Comparison of ENCODE assay signal across 17 cellular contexts in genomic region chr1:45730075-45730779, GRCh38. TPM values are rescaled to one million over a fixed set of nuclear protein-coding genes. Genes with fewer than 3 reads are reported as not detected.
DNase-seq lines count a peak whose midpoint lies in the region; ATAC-seq and TF ChIP-seq lines count a peak whose summit lies in the region.
"Had no signal": no experiment of that assay in that cellular context is flagged by ENCODE, and none has a peak within 500 bp of the region (broad histone marks: within the 10 kb centered on the region; RNA-seq: fewer than 3 reads in every experiment).

No MANE protein-coding gene starts in this region.

- no peak for TF ChIP-seq CTCF in hepatocyte (IDR thresholded peaks at IDR 0.05; ENCODE audit: poor library complexity)
- no peak for TF ChIP-seq CTCF in type B pancreatic cell (conservative IDR thresholded peaks at IDR 0.05)
- TF ChIP-seq CTCF in GM10266 (IDR thresholded peaks at IDR 0.05; ENCODE audit: control insufficient read depth, insufficient read depth, low read depth, missing control alignments), result no peak

- no peaks in the 10 kb centered on the region for H3K9me2 ChIP-seq in hepatocyte (replicated peaks; ENCODE audit: insufficient read depth)
- H3K9me2 ChIP-seq: SK-N-SH had no signal

- no peak for ATAC-seq in GM21367 (IDR thresholded peaks at IDR 0.05; ENCODE audit: unreplicated experiment)
- ATAC-seq: A549, body of pancreas had no signal

- H3K27ac Mint-ChIP-seq in type B pancreatic cell, result peak overlapping the region; percentile 50
- no peak overlapping the region for H3K27ac Mint-ChIP-seq in activated T-helper 2 cell treated with anti-CD3 and anti-CD28 coated beads, Interferon-gamma antibody, Interleukin-2, Interleukin-4, amounts not matched to agents 10 μg/mL and 5 μg/mL and 100 μg/mL, durations not matched to agents 14 hours and 24 hours and 36 hours
- H3K27ac Mint-ChIP-seq: activated CD4-positive, alpha-beta memory T cell treated with anti-CD3 and anti-CD28 coated beads, Interleukin-2, amount 10 ng/mL, durations not matched to agents 7 days and 5 days; IgD-negative memory B cell; stimulated activated naive B cell treated with anti-CD40 and anti-IgM and Interleukin-4, amounts not matched to agents 10 μg/mL and 1 μg/mL and 100 μg/mL, for 72 hours had no signal

- H3K4me2 ChIP-seq in hepatocyte, result no peak overlapping the region
- H3K4me2 ChIP-seq: A549, SK-N-SH had no signal

- H3K4me1 Mint-ChIP-seq in type B pancreatic cell (ENCODE audit: unreplicated experiment), result peaks cover 5% of the 10 kb centered on the region
- H3K4me1 Mint-ChIP-seq in activated T-helper 2 cell treated with anti-CD3 and anti-CD28 coated beads, Interferon-gamma antibody, Interleukin-2, Interleukin-4, amounts not matched to agents 10 μg/mL and 5 μg/mL and 100 μg/mL, durations not matched to agents 14 hours and 24 hours and 36 hours (ENCODE audit: low read depth), result peaks cover 4% of the 10 kb centered on the region

- H3K4me3 Mint-ChIP-seq in type B pancreatic cell, result no peak overlapping the region
- H3K4me3 Mint-ChIP-seq in activated T-helper 2 cell treated with anti-CD3 and anti-CD28 coated beads, Interferon-gamma antibody, Interleukin-2, Interleukin-4, amounts not matched to agents 10 μg/mL and 5 μg/mL and 100 μg/mL, durations not matched to agents 14 hours and 24 hours and 36 hours (ENCODE audit: low read depth), result no peak overlapping the region
- H3K4me3 Mint-ChIP-seq: activated CD4-positive, alpha-beta memory T cell treated with anti-CD3 and anti-CD28 coated beads, Interleukin-2, amount 10 ng/mL, durations not matched to agents 7 days and 5 days; stimulated activated naive B cell treated with anti-CD40 and anti-IgM and Interleukin-4, amounts not matched to agents 10 μg/mL and 1 μg/mL and 100 μg/mL, for 72 hours had no signal

- H4K20me1 ChIP-seq in hepatocyte (ENCODE audit: insufficient read depth, poor library complexity, severe bottlenecking), result no peaks in the 10 kb centered on the region

- no peaks in the 10 kb centered on the region for H3K36me3 ChIP-seq in hepatocyte (replicated peaks; ENCODE audit: insufficient read depth, low read depth)

- H3K27me3 Mint-ChIP-seq in type B pancreatic cell, result no peaks in the 10 kb centered on the region
- no peaks in the 10 kb centered on the region for H3K27me3 Mint-ChIP-seq in activated T-helper 2 cell treated with anti-CD3 and anti-CD28 coated beads, Interferon-gamma antibody, Interleukin-2, Interleukin-4, amounts not matched to agents 10 μg/mL and 5 μg/mL and 100 μg/mL, durations not matched to agents 14 hours and 24 hours and 36 hours (ENCODE audit: low read depth)
- H3K27me3 Mint-ChIP-seq: activated CD4-positive, alpha-beta memory T cell treated with anti-CD3 and anti-CD28 coated beads, Interleukin-2, amount 10 ng/mL, durations not matched to agents 7 days and 5 days; IgD-negative memory B cell; stimulated activated naive B cell treated with anti-CD40 and anti-IgM and Interleukin-4, amounts not matched to agents 10 μg/mL and 1 μg/mL and 100 μg/mL, for 72 hours had no signal

- no peaks in the 10 kb centered on the region for H3K4me1 ChIP-seq in hepatocyte (ENCODE audit: insufficient read depth)
- H3K4me1 ChIP-seq: A549, body of pancreas had no signal

- no peaks in the 10 kb centered on the region for H3K27me3 ChIP-seq in hepatocyte
- H3K27me3 ChIP-seq: body of pancreas, dorsolateral prefrontal cortex had no signal

- H3K9me3 Mint-ChIP-seq in type B pancreatic cell, result no peaks in the 10 kb centered on the region
- H3K9me3 Mint-ChIP-seq in activated T-helper 2 cell treated with anti-CD3 and anti-CD28 coated beads, Interferon-gamma antibody, Interleukin-2, Interleukin-4, amounts not matched to agents 10 μg/mL and 5 μg/mL and 100 μg/mL, durations not matched to agents 14 hours and 24 hours and 36 hours, result no peaks in the 10 kb centered on the region
- H3K9me3 Mint-ChIP-seq: activated CD4-positive, alpha-beta memory T cell treated with anti-CD3 and anti-CD28 coated beads, Interleukin-2, amount 10 ng/mL, durations not matched to agents 7 days and 5 days; IgD-negative memory B cell; stimulated activated naive B cell treated with anti-CD40 and anti-IgM and Interleukin-4, amounts not matched to agents 10 μg/mL and 1 μg/mL and 100 μg/mL, for 72 hours had no signal

- intact Hi-C loops in activated T-helper 2 cell treated with anti-CD3 and anti-CD28 coated beads, Interferon-gamma antibody, Interleukin-2, Interleukin-4, amounts not matched to agents 10 μg/mL and 5 μg/mL and 100 μg/mL, durations not matched to agents 14 hours and 24 hours and 36 hours (cut with micrococcal nuclease), result no loop called here

- 75% methylated on average over 3 of the region's 3 CpGs for WGBS in hepatocyte (ENCODE audit: low lambda C conversion rate, missing lambda C conversion rate)

- DNase-seq in SIG-M5 treated with dmso at 0.1 percent for 504 hours (lab: John Stamatoyannopoulos, UW; ENCODE audit: unreplicated experiment) (peak; percentile 18), SIG-M5 (lab: John Stamatoyannopoulos, UW) (no peak), NCI-H526 treated with DMSO at 0.1 percent for 48 hours (lab: John Stamatoyannopoulos, UW) (peak; percentile 49), hepatocyte (ENCODE audit: low spot score) (peak; percentile 17), type B pancreatic cell (ENCODE audit: extremely low spot score, unreplicated experiment) (no peak), GM10266 (ENCODE audit: extremely low spot score) (no peak)
- no peak for DNase-seq in activated T-helper 2 cell treated with anti-CD3 and anti-CD28 coated beads, Interferon-gamma antibody, Interleukin-2, Interleukin-4, amounts not matched to agents 10 μg/mL and 5 μg/mL and 100 μg/mL, durations not matched to agents 14 hours and 24 hours and 36 hours (ENCODE audit: low spot score)
- DNase-seq: activated CD4-positive, alpha-beta memory T cell treated with anti-CD3 and anti-CD28 coated beads, Interleukin-2, amount 10 ng/mL, durations not matched to agents 7 days and 5 days; body of pancreas; dorsolateral prefrontal cortex; GOT3; occipital lobe; SK-N-SH; stimulated activated naive B cell treated with anti-CD40 and anti-IgM and Interleukin-4, amounts not matched to agents 10 μg/mL and 1 μg/mL and 100 μg/mL, for 72 hours had no signal

- H3K79me2 ChIP-seq in hepatocyte, result peaks cover 3% of the 10 kb centered on the region

- no peak overlapping the region for H3K27ac ChIP-seq in hepatocyte
- H3K27ac ChIP-seq: A549, body of pancreas, dorsolateral prefrontal cortex had no signal

- H3K36me3 Mint-ChIP-seq in type B pancreatic cell, result no peaks in the 10 kb centered on the region
- H3K36me3 Mint-ChIP-seq in activated T-helper 2 cell treated with anti-CD3 and anti-CD28 coated beads, Interferon-gamma antibody, Interleukin-2, Interleukin-4, amounts not matched to agents 10 μg/mL and 5 μg/mL and 100 μg/mL, durations not matched to agents 14 hours and 24 hours and 36 hours (ENCODE audit: low read depth), result peaks cover 3% of the 10 kb centered on the region

- H3K9me3 ChIP-seq in hepatocyte (ENCODE audit: low read depth), result no peaks in the 10 kb centered on the region
- H3K9me3 ChIP-seq: A549, body of pancreas, SK-N-SH had no signal

- no peak overlapping the region for H3K4me3 ChIP-seq in hepatocyte
- H3K4me3 ChIP-seq: A549, body of pancreas, dorsolateral prefrontal cortex had no signal

- H2AFZ ChIP-seq in hepatocyte, result no peak overlapping the region

RNA-seq across cellular contexts. Expression of gene IPP, which starts 20.2 kb away (rescaled TPM):
- total RNA-seq in hepatocyte (10.0 and 14.4 TPM in 2 replicates), type B pancreatic cell (ENCODE audit: low replicate concordance) (18.2 and 21.0 TPM in 2 replicates)
- polyA plus RNA-seq in hepatocyte, result 11.9 and 15.3 TPM in 2 replicates
- 14.7 and 15.6 TPM in 2 replicates for total RNA-seq in activated T-helper 2 cell treated with anti-CD3 and anti-CD28 coated beads, Interferon-gamma antibody, Interleukin-2, Interleukin-4, amounts not matched to agents 10 μg/mL and 5 μg/mL and 100 μg/mL, durations not matched to agents 14 hours and 24 hours and 36 hours

RNA-seq across cellular contexts. Expression of gene TMEM69, which starts 42.2 kb away (rescaled TPM):
- total RNA-seq in hepatocyte, result 30.1 and 33.5 TPM in 2 replicates
- 30.6 and 36.5 TPM in 2 replicates for polyA plus RNA-seq in hepatocyte
- 26.0 and 39.3 TPM in 2 replicates for total RNA-seq in type B pancreatic cell (ENCODE audit: low replicate concordance)
- 26.8 and 28.9 TPM in 2 replicates for total RNA-seq in activated T-helper 2 cell treated with anti-CD3 and anti-CD28 coated beads, Interferon-gamma antibody, Interleukin-2, Interleukin-4, amounts not matched to agents 10 μg/mL and 5 μg/mL and 100 μg/mL, durations not matched to agents 14 hours and 24 hours and 36 hours

RNA-seq across cellular contexts. Expression of gene GPBP1L1, which starts 43.9 kb away (rescaled TPM):
- total RNA-seq in hepatocyte (95.8 and 115 TPM in 2 replicates), type B pancreatic cell (ENCODE audit: low replicate concordance) (90.0 and 99.9 TPM in 2 replicates)
- 56.9 and 67.9 TPM in 2 replicates for polyA plus RNA-seq in hepatocyte
- 100 and 103 TPM in 2 replicates for total RNA-seq in activated T-helper 2 cell treated with anti-CD3 and anti-CD28 coated beads, Interferon-gamma antibody, Interleukin-2, Interleukin-4, amounts not matched to agents 10 μg/mL and 5 μg/mL and 100 μg/mL, durations not matched to agents 14 hours and 24 hours and 36 hours

Comparison
In these comparisons a context has a peak if more than half of its experiments do, and no peak if none do; other contexts are left out.
1. DNase-seq: peak in SIG-M5 treated with dmso at 0.1 percent for 504 hours (single experiment), NCI-H526 treated with DMSO at 0.1 percent for 48 hours (single experiment) and hepatocyte (single experiment); none in SIG-M5 (single experiment), type B pancreatic cell (single experiment), activated T-helper 2 cell treated with anti-CD3 and anti-CD28 coated beads, Interferon-gamma antibody, Interleukin-2, Interleukin-4, amounts not matched to agents 10 μg/mL and 5 μg/mL and 100 μg/mL, durations not matched to agents 14 hours and 24 hours and 36 hours (single experiment) and GM10266 (single experiment).